In the genomic region with DNA sequence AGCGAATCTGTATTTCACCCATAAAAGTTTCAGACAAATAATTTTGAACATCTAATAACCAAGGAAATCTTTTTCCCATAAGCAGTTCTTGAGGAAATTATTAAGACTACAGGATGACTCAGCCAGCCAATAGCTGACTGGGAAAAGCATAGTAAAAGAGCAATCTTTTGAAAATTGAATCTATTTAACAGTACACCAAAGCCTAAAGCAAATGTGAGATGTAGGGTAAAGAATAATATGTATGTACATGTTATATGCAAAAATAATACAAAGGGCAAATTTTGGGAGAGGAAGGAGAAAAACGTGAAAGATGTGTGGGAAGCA, we compare ENCODE assay signal across 21 cellular contexts. TPM values are rescaled to one million over a fixed set of nuclear protein-coding genes. Genes with fewer than 3 reads are reported as not detected.
DNase-seq lines count a peak whose midpoint lies in the region; ATAC-seq and TF ChIP-seq lines count a peak whose summit lies in the region.
"Had no signal": no experiment of that assay in that cellular context is flagged by ENCODE, and none has a peak within 500 bp of the region (broad histone marks: within the 10 kb centered on the region; RNA-seq: fewer than 3 reads in every experiment).

No MANE protein-coding gene starts in this region.

- H3K4me1 Mint-ChIP-seq in HFFc6 (ENCODE audit: low read depth), result peaks cover 22% of the 10 kb centered on the region
- peaks cover 23% of the 10 kb centered on the region for H3K4me1 Mint-ChIP-seq in activated T-helper 2 cell treated with anti-CD3 and anti-CD28 coated beads, Interferon-gamma antibody, Interleukin-2, Interleukin-4, amounts not matched to agents 10 μg/mL and 5 μg/mL and 100 μg/mL, durations not matched to agents 14 hours and 24 hours and 36 hours (ENCODE audit: low read depth)

- DNase-seq in DND-41, result no peak
- DNase-seq in HFFc6, result no peak
- DNase-seq in activated T-helper 2 cell treated with anti-CD3 and anti-CD28 coated beads, Interferon-gamma antibody, Interleukin-2, Interleukin-4, amounts not matched to agents 10 μg/mL and 5 μg/mL and 100 μg/mL, durations not matched to agents 14 hours and 24 hours and 36 hours (ENCODE audit: low spot score), result no peak
- no peak for DNase-seq in epithelial cell of prostate (ENCODE audit: low read depth, low spot score)
- DNase-seq in NCI-H345 treated with DMSO at 0.1 percent for 48 hours (lab: John Stamatoyannopoulos, UW; ENCODE audit: unreplicated experiment), result no peak
- DNase-seq in anterior cingulate cortex (lab: John Stamatoyannopoulos, UW), result no peak
- no peak for DNase-seq in NCI-H1694 (lab: John Stamatoyannopoulos, UW)
- DNase-seq in gastrocnemius medialis, result no peak
- DNase-seq: Calu3; foreskin melanocyte; Kasumi-1; naive thymus-derived CD4-positive, alpha-beta T cell; NCI-H1105 treated with DMSO at 0.1 percent for 48 hours; NCI-H524 treated with DMSO at 0.1 percent for 48 hours; posterior cingulate gyrus; SHP77; upper lobe of right lung had no signal

- H3K36me3 Mint-ChIP-seq in HFFc6 (ENCODE audit: low read depth), result peaks cover 18% of the 10 kb centered on the region
- peaks cover 30% of the 10 kb centered on the region for H3K36me3 Mint-ChIP-seq in activated T-helper 2 cell treated with anti-CD3 and anti-CD28 coated beads, Interferon-gamma antibody, Interleukin-2, Interleukin-4, amounts not matched to agents 10 μg/mL and 5 μg/mL and 100 μg/mL, durations not matched to agents 14 hours and 24 hours and 36 hours (ENCODE audit: low read depth)

- peak overlapping the region; percentile 37; the same call in 1 of the 2 replicates for H2AFZ ChIP-seq in DND-41 (ENCODE audit: low read depth, low read length)

- intact Hi-C loops in activated T-helper 2 cell treated with anti-CD3 and anti-CD28 coated beads, Interferon-gamma antibody, Interleukin-2, Interleukin-4, amounts not matched to agents 10 μg/mL and 5 μg/mL and 100 μg/mL, durations not matched to agents 14 hours and 24 hours and 36 hours (cut with micrococcal nuclease), result loop anchor here (1.0 kb wide), 2 partner anchors 12 to 43 kb away; partner anchors contain the start of genes KDSR and VPS4B
- intact Hi-C loops in gastrocnemius medialis (cut with DNase I; ENCODE audit: low total_unique reads), result no loop called here

- H3K36me3 ChIP-seq in DND-41 (ENCODE audit: insufficient read depth, low read length) (0 out of 2 replicates have a peak, but pooled peaks cover 4% of the 10 kb centered on the region), gastrocnemius medialis (no peaks in the 10 kb centered on the region)
- H3K36me3 ChIP-seq: upper lobe of right lung had no signal

- H3K27ac ChIP-seq in DND-41 (ENCODE audit: low read length) (no peak overlapping the region), epithelial cell of prostate (peak overlapping the region; percentile 16), gastrocnemius medialis (no peak overlapping the region)
- H3K27ac ChIP-seq: coronary artery, upper lobe of right lung, VCaP had no signal

- H3K27me3 Mint-ChIP-seq in HFFc6 (ENCODE audit: insufficient read depth), result peaks cover 2% of the 10 kb centered on the region
- H3K27me3 Mint-ChIP-seq in activated T-helper 2 cell treated with anti-CD3 and anti-CD28 coated beads, Interferon-gamma antibody, Interleukin-2, Interleukin-4, amounts not matched to agents 10 μg/mL and 5 μg/mL and 100 μg/mL, durations not matched to agents 14 hours and 24 hours and 36 hours (ENCODE audit: low read depth), result no peaks in the 10 kb centered on the region
- H3K27me3 Mint-ChIP-seq: B cell; naive thymus-derived CD4-positive, alpha-beta T cell had no signal

- H3K4me1 ChIP-seq in DND-41 (ENCODE audit: insufficient read depth, low read length) (peaks cover 6% of the 10 kb centered on the region; the same call in 1 of the 2 replicates), gastrocnemius medialis (no peaks in the 10 kb centered on the region)
- H3K4me1 ChIP-seq: upper lobe of right lung had no signal

- H3K9me3 ChIP-seq in DND-41 (ENCODE audit: insufficient read depth, low read length, severe bottlenecking) (no peaks in the 10 kb centered on the region), gastrocnemius medialis (no peaks in the 10 kb centered on the region)
- H3K9me3 ChIP-seq: upper lobe of right lung had no signal

- peaks cover 9% of the 10 kb centered on the region for H3K9me3 Mint-ChIP-seq in HFFc6
- H3K9me3 Mint-ChIP-seq in activated T-helper 2 cell treated with anti-CD3 and anti-CD28 coated beads, Interferon-gamma antibody, Interleukin-2, Interleukin-4, amounts not matched to agents 10 μg/mL and 5 μg/mL and 100 μg/mL, durations not matched to agents 14 hours and 24 hours and 36 hours, result peaks cover 10% of the 10 kb centered on the region

- peak overlapping the region; percentile 20; the same call in 1 of the 2 replicates for H3K27ac Mint-ChIP-seq in HFFc6
- H3K27ac Mint-ChIP-seq in activated T-helper 2 cell treated with anti-CD3 and anti-CD28 coated beads, Interferon-gamma antibody, Interleukin-2, Interleukin-4, amounts not matched to agents 10 μg/mL and 5 μg/mL and 100 μg/mL, durations not matched to agents 14 hours and 24 hours and 36 hours, result peak overlapping the region; percentile 19
- H3K27ac Mint-ChIP-seq: B cell had no signal

- in situ Hi-C loops in gastrocnemius medialis (cut with MboI; ENCODE audit: low sequenced_read_pairs in 4 of 4), result no loop called here

- H3K4me3 ChIP-seq in DND-41 (ENCODE audit: low read depth in 1 of 2, low read length in 2 of 2) (no peak overlapping the region), gastrocnemius medialis (no peak overlapping the region)
- H3K4me3 ChIP-seq: coronary artery, skin epidermis, upper lobe of right lung had no signal

- H4K20me1 ChIP-seq in DND-41 (ENCODE audit: insufficient read depth, low read length), result no peaks in the 10 kb centered on the region

- H3K79me2 ChIP-seq in DND-41 (ENCODE audit: insufficient read depth, low read length), result no peaks in the 10 kb centered on the region

- no peak for TF ChIP-seq POLR2A in gastrocnemius medialis (IDR thresholded peaks at IDR 0.05)

- TF ChIP-seq CTCF in DND-41 (IDR thresholded peaks at IDR 0.05; ENCODE audit: borderline replicate concordance, extremely low read depth, low read length, poor library complexity, severe bottlenecking) (no peak), HFFc6 (IDR thresholded peaks at IDR 0.05) (no peak), gastrocnemius medialis (IDR thresholded peaks at IDR 0.05 in 4 of 5, conservative IDR thresholded peaks at IDR 0.05 in 1 of 5) (no peak)

- H3K4me2 ChIP-seq in DND-41 (ENCODE audit: insufficient read depth, low read length), result no peak overlapping the region

- H3K4me3 Mint-ChIP-seq in HFFc6, result no peak overlapping the region
- no peak overlapping the region for H3K4me3 Mint-ChIP-seq in activated T-helper 2 cell treated with anti-CD3 and anti-CD28 coated beads, Interferon-gamma antibody, Interleukin-2, Interleukin-4, amounts not matched to agents 10 μg/mL and 5 μg/mL and 100 μg/mL, durations not matched to agents 14 hours and 24 hours and 36 hours (ENCODE audit: low read depth)
- H3K4me3 Mint-ChIP-seq: B cell had no signal

- H3K9ac ChIP-seq in DND-41 (ENCODE audit: low read depth, low read length), result no peak overlapping the region

- no peaks in the 10 kb centered on the region for H3K27me3 ChIP-seq in DND-41 (ENCODE audit: insufficient read depth, low read length, poor library complexity)
- no peaks in the 10 kb centered on the region for H3K27me3 ChIP-seq in gastrocnemius medialis
- H3K27me3 ChIP-seq: upper lobe of right lung had no signal

- ATAC-seq in DND-41 (ENCODE audit: insufficient read depth, low read depth), result no peak
- ATAC-seq in gastrocnemius medialis, result no peak
- ATAC-seq: naive thymus-derived CD4-positive, alpha-beta T cell; upper lobe of right lung had no signal

RNA-seq across cellular contexts. Expression of gene KDSR, which starts 12.6 kb away (rescaled TPM):
- total RNA-seq in HFFc6 (2021; fragmentation: NEBNext Ultra II Directional; extraction: Animal tissue kit (Norgen Biotek cat#: 25700)), result 10 to 100 TPM; 46.7 to 69.4 (median 57.1) TPM
- total RNA-seq in activated T-helper 2 cell treated with anti-CD3 and anti-CD28 coated beads, Interferon-gamma antibody, Interleukin-2, Interleukin-4, amounts not matched to agents 10 μg/mL and 5 μg/mL and 100 μg/mL, durations not matched to agents 14 hours and 24 hours and 36 hours, result 73.3 and 76.1 TPM in 2 replicates
- 10 to 100 TPM; 11.2 to 18.6 (median 14.4) TPM for total RNA-seq in gastrocnemius medialis

RNA-seq across cellular contexts. Expression of gene VPS4B, which starts 42.7 kb away (rescaled TPM):
- 10 to 100 TPM; 55.5 to 69.3 (median 60.1) TPM for total RNA-seq in HFFc6 (2021; fragmentation: NEBNext Ultra II Directional; extraction: Animal tissue kit (Norgen Biotek cat#: 25700))
- 53.8 and 56.1 TPM in 2 replicates for total RNA-seq in activated T-helper 2 cell treated with anti-CD3 and anti-CD28 coated beads, Interferon-gamma antibody, Interleukin-2, Interleukin-4, amounts not matched to agents 10 μg/mL and 5 μg/mL and 100 μg/mL, durations not matched to agents 14 hours and 24 hours and 36 hours
- total RNA-seq in gastrocnemius medialis, result 10 to 100 TPM; 13.4 to 18.2 (median 16.0) TPM
